Comparison of ENCODE assay signal across 15 cellular contexts in genomic region chr21:32185726-32186125, GRCh38.
A peak's percentile ranks its signal among the peaks of the same experiment; 100 is the strongest.
DNase-seq lines count a peak whose midpoint lies in the region; ATAC-seq and TF ChIP-seq lines count a peak whose summit lies in the region.
"Had no signal": no experiment of that assay in that cellular context is flagged by ENCODE, and none has a peak within 500 bp of the region (broad histone marks: within the 10 kb centered on the region; RNA-seq: fewer than 3 reads in every experiment).

No MANE protein-coding gene starts in this region.

- H3K27me3 Mint-ChIP-seq in neural crest cell (ENCODE audit: low read depth): peaks cover 8% of the 10 kb centered on the region
- H3K27me3 Mint-ChIP-seq in stimulated activated naive B cell treated with anti-CD40 and anti-IgM and Interleukin-4, amounts not matched to agents 10 μg/mL and 1 μg/mL and 100 μg/mL, for 72 hours: peaks cover 9 to 12% of the 10 kb centered on the region in 2 donors

- DNase-seq in NCI-H69 (lab: John Stamatoyannopoulos, UW) (peak; percentile 12), ecto neural progenitor cell (ENCODE audit: low spot score) (peak; percentile 11), neural crest cell (ENCODE audit: low read depth, low spot score) (no peak), NCI-H1092 treated with DMSO at 0.1 percent for 48 hours (lab: John Stamatoyannopoulos, UW) (no peak)
- no peak for DNase-seq in stimulated activated naive B cell treated with anti-CD40 and anti-IgM and Interleukin-4, amounts not matched to agents 10 μg/mL and 1 μg/mL and 100 μg/mL, for 72 hours
- no peak for DNase-seq in activated naive CD4-positive, alpha-beta T cell treated with Interleukin-2 at 50 U/mL for 16 hours
- DNase-seq: 8988T; Calu3; CD8-positive, alpha-beta T cell; DMS79 treated with DMSO at 0.1 percent for 48 hours; GF-D8; H9 had no signal

- peak overlapping the region; percentile 51 for H3K27ac Mint-ChIP-seq in neural crest cell (ENCODE audit: unreplicated experiment)
- H3K27ac Mint-ChIP-seq in stimulated activated naive B cell treated with anti-CD40 and anti-IgM and Interleukin-4, amounts not matched to agents 10 μg/mL and 1 μg/mL and 100 μg/mL, for 72 hours: peak overlapping the region; percentile 20
- H3K27ac Mint-ChIP-seq: CD8-positive, alpha-beta T cell; H9 had no signal

- TF ChIP-seq CTCF in neural crest cell (conservative IDR thresholded peaks at IDR 0.05): no peak

- peaks cover 26% of the 10 kb centered on the region for H3K4me1 Mint-ChIP-seq in neural crest cell
- H3K4me1 Mint-ChIP-seq in stimulated activated naive B cell treated with anti-CD40 and anti-IgM and Interleukin-4, amounts not matched to agents 10 μg/mL and 1 μg/mL and 100 μg/mL, for 72 hours: no peaks in the 10 kb centered on the region

- no peak overlapping the region for H3K4me3 Mint-ChIP-seq in neural crest cell
- H3K4me3 Mint-ChIP-seq in stimulated activated naive B cell treated with anti-CD40 and anti-IgM and Interleukin-4, amounts not matched to agents 10 μg/mL and 1 μg/mL and 100 μg/mL, for 72 hours: no peak overlapping the region
- H3K4me3 Mint-ChIP-seq: CD8-positive, alpha-beta T cell; H9 had no signal

- H3K9me3 Mint-ChIP-seq in neural crest cell: no peaks in the 10 kb centered on the region
- peaks cover 0 to 4% of the 10 kb centered on the region in 2 donors for H3K9me3 Mint-ChIP-seq in stimulated activated naive B cell treated with anti-CD40 and anti-IgM and Interleukin-4, amounts not matched to agents 10 μg/mL and 1 μg/mL and 100 μg/mL, for 72 hours
- H3K9me3 Mint-ChIP-seq: CD8-positive, alpha-beta T cell; H9 had no signal

- no peaks in the 10 kb centered on the region for H3K36me3 Mint-ChIP-seq in neural crest cell (ENCODE audit: low read depth)
- no peaks in the 10 kb centered on the region for H3K36me3 Mint-ChIP-seq in stimulated activated naive B cell treated with anti-CD40 and anti-IgM and Interleukin-4, amounts not matched to agents 10 μg/mL and 1 μg/mL and 100 μg/mL, for 72 hours
- H3K36me3 Mint-ChIP-seq: CD8-positive, alpha-beta T cell had no signal

- no peak for ATAC-seq in stimulated activated naive B cell treated with anti-CD40 and anti-IgM and Interleukin-4, amounts not matched to agents 10 μg/mL and 1 μg/mL and 100 μg/mL, for 72 hours (replicated peaks)
- ATAC-seq in GM21367 (IDR thresholded peaks at IDR 0.05; ENCODE audit: unreplicated experiment) (no peak), GM18861 (IDR thresholded peaks at IDR 0.05; ENCODE audit: unreplicated experiment) (no peak)
- ATAC-seq: CD8-positive, alpha-beta T cell; HepG2 had no signal

Comparison
In these comparisons a context has a peak if more than half of its experiments do, and no peak if none do; other contexts are left out.
1. DNase-seq: peak in NCI-H69 (single experiment) and ecto neural progenitor cell (single experiment); none in neural crest cell (single experiment), stimulated activated naive B cell treated with anti-CD40 and anti-IgM and Interleukin-4, amounts not matched to agents 10 μg/mL and 1 μg/mL and 100 μg/mL, for 72 hours (single experiment), activated naive CD4-positive, alpha-beta T cell treated with Interleukin-2 at 50 U/mL for 16 hours (single experiment) and NCI-H1092 treated with DMSO at 0.1 percent for 48 hours (single experiment).